9 cellular contexts compared by ENCODE assay signal in the genomic region with DNA sequence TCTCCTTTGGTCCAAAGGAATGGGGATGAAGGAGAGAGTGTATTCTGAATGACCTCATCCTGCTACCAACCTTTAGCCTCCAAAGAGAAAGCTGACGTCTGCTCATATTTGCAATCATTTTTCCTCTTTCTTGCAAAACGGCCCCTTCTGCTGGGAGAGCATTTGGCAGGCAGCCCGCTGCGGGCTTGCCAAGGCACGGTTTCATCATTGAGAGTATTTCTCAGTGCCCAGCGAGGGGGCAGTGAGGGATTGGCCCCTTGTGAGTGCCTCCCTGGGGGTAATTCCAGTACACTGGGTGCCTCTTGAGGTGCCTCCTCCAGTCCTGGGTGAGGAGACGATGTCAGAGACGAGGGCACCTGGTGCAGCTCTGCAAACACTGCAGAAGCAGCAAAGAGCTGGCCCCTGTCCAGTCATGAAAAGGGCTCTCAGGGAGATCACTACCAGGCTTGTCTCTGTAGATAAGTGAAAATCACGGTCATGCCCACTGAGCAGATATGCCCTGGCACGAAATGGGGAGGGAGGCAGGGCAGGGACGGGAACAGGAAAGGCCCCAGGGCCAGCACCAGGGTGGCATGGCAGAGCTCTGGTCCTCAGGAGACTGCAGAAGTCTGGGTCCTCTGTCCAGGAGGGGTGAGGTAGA. TPM values are rescaled to one million over a fixed set of nuclear protein-coding genes. Genes with fewer than 3 reads are reported as not detected.
DNase-seq lines count a peak whose midpoint lies in the region; ATAC-seq and TF ChIP-seq lines count a peak whose summit lies in the region.
"Had no signal": no experiment of that assay in that cellular context is flagged by ENCODE, and none has a peak within 500 bp of the region (broad histone marks: within the 10 kb centered on the region; RNA-seq: fewer than 3 reads in every experiment).

No MANE protein-coding gene starts in this region.

- H3K27ac Mint-ChIP-seq in Calu3 (ENCODE audit: unreplicated experiment), result peak overlapping the region; percentile 34

- no peak for TF ChIP-seq CTCF in Calu3 (IDR thresholded peaks at IDR 0.05; ENCODE audit: unreplicated experiment)

- H3K4me1 Mint-ChIP-seq in Calu3 (ENCODE audit: low read depth, unreplicated experiment), result peaks cover 21% of the 10 kb centered on the region

- ATAC-seq in GM18861 (IDR thresholded peaks at IDR 0.05; ENCODE audit: unreplicated experiment) (no peak), GM19452 (IDR thresholded peaks at IDR 0.05; ENCODE audit: unreplicated experiment) (no peak)

- H3K9me3 Mint-ChIP-seq in Calu3 (ENCODE audit: low read depth, unreplicated experiment), result no peaks in the 10 kb centered on the region

- peak overlapping the region; percentile 6 for H3K4me3 Mint-ChIP-seq in Calu3 (ENCODE audit: low read depth, unreplicated experiment)

- intact Hi-C loops in Calu3 (cut with micrococcal nuclease; ENCODE audit: unreplicated experiment), result loop anchor here (2.0 to 5.0 kb wide), 3 partner anchors 44 to 91 kb away; no protein-coding TSS in a partner anchor

- DNase-seq in Calu3 (peak; percentile 88), NCI-H2029 treated with DMSO at 0.1 percent for 48 hours (lab: John Stamatoyannopoulos, UW) (peak; percentile 91), cerebellum (ENCODE audit: low spot score) (peak; percentile 47), myocyte (ENCODE audit: low read depth) (peak; percentile 54)
- DNase-seq in stimulated activated CD4-positive, alpha-beta T cell treated with anti-CD3 and anti-CD28 coated beads, Interleukin-12 subunit alpha, Interleukin-12 subunit beta, amount 100 ng/mL, for 4 hours, result no peak
- DNase-seq in stimulated activated CD4-positive, alpha-beta T cell treated with anti-CD3 and anti-CD28 coated beads, Interleukin-2, amount 100 ng/mL, for 24 hours, result no peak
- DNase-seq: mesenchymal stem cell had no signal

- BruUV-seq in Calu3 (replicated peaks; lab: Mats Ljungman, UMichigan), result no TSS peak

- peaks cover 19% of the 10 kb centered on the region for H3K27me3 Mint-ChIP-seq in Calu3 (ENCODE audit: unreplicated experiment)

- peaks cover 3% of the 10 kb centered on the region for H3K36me3 Mint-ChIP-seq in Calu3 (ENCODE audit: insufficient read depth, unreplicated experiment)

- CTCF ChIA-PET in Calu3 (lab: Charles Lee), result interaction anchor here (1.0 to 2.4 kb wide), 4 partner anchors 9 to 296 kb away, joined by 4 to 11 read pairs (median 5); no protein-coding TSS in a partner anchor

RNA-seq across cellular contexts. Expression of gene SHH, which starts 48.7 kb away (rescaled TPM):
- 0.66 and 1.1 TPM in 2 replicates for total RNA-seq in Calu3 (2022)
- total RNA-seq in cerebellum, result 3.4 TPM
- 0.08 TPM in 1 of 2 replicates, not detected in the other for total RNA-seq in myocyte
- polyA plus RNA-seq in myocyte (2012), result 0.01 TPM

Comparison
In these comparisons a context has a peak if more than half of its experiments do, and no peak if none do; other contexts are left out.
1. DNase-seq: peak in Calu3 (single experiment), NCI-H2029 treated with DMSO at 0.1 percent for 48 hours (single experiment), cerebellum (single experiment) and myocyte (single experiment); none in stimulated activated CD4-positive, alpha-beta T cell treated with anti-CD3 and anti-CD28 coated beads, Interleukin-12 subunit alpha, Interleukin-12 subunit beta, amount 100 ng/mL, for 4 hours (single experiment) and stimulated activated CD4-positive, alpha-beta T cell treated with anti-CD3 and anti-CD28 coated beads, Interleukin-2, amount 100 ng/mL, for 24 hours (0 of 2).